In genomic region chr1:148459694-148460093, GRCh38 we compare ENCODE assay signal across 1 cellular context.
TF ChIP-seq lines count a peak whose summit lies in the region.

No MANE protein-coding gene starts in this region.

TF ChIP-seq in GM12878, 131 proteins besides CTCF, POLR2A, EP300 and RAD21:
- TF ChIP-seq IKZF2 (IDR thresholded peaks at IDR 0.05) (peak in 1 of 2 experiments; percentile 48; a peak in 1 of 4 replicates), IKZF1 (conservative IDR thresholded peaks at IDR 0.05) (peak; percentile 24; the same call in 1 of the 2 replicates)
